ENCODE assay signal across 12 cellular contexts in the genomic region with DNA sequence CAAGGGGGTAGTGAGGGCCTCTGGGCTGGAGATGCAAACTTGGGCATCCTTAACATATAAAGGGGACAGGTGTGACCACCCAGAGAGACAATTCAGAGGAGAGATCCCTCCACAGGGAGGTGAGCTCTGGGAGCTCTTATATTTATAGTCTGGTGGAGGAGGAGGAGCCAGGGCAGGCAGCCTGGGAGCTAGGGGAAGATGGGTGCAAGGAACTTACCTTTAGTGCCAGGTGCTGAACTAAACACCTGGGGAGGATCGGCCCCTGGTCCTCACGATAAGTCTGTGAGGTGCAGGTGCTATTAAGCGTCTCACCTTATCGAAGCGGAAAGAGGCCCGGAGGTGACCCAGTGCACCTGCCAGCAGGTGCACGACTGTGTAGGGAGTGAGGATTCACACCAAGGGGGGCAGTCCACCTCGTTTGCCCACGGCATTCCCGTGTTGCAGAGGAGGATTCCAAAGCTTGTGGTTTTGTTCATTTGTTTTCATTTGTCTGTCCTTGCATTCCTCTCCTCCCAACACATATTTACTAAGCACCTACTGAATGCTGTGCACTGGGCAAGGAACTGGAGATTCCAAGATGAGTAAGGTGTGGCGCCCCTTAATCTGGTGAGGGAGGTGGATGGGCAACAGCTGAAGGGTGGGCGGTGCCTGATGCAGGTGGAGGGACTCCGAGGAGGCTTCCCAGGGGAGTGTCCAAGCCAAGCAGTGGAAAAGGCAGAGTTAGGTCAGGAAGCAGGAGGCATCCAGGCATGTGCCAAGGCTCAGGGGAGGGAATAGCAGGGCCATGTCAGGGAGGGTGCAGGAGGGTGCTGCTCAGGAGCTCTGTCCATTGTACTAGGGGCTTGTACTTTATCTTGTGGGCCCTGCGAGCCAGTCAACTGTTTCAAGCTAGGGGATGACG.
DNase-seq lines count a peak whose midpoint lies in the region; ATAC-seq, FAIRE-seq and TF ChIP-seq lines count a peak whose summit lies in the region.
"Had no signal": no experiment of that assay in that cellular context is flagged by ENCODE, and none has a peak within 500 bp of the region (broad histone marks: within the 10 kb centered on the region; RNA-seq: fewer than 3 reads in every experiment).

No MANE protein-coding gene starts in this region.

- peaks cover 32% of the 10 kb centered on the region for H3K4me1 ChIP-seq in BLaER1
- peaks cover 13 to 20% of the 10 kb centered on the region in 2 donors for H3K4me1 ChIP-seq in mucosa of rectum (ENCODE audit: control insufficient read depth in 2 of 2, insufficient read depth in 2 of 2, low read length in 2 of 2)

- peak overlapping the region; percentile 2; the same call in 1 of the 2 replicates for H3K9ac ChIP-seq in BLaER1
- H3K9ac ChIP-seq in mucosa of rectum (ENCODE audit: low read depth in 1 of 2, low read length in 2 of 2), result peak overlapping the region; percentile 14 to 28

- FAIRE-seq in urothelium cell line (lab: Jason Lieb, UNC), result no peak

- H3K9me3 ChIP-seq in BLaER1 (no peaks in the 10 kb centered on the region), mucosa of rectum (ENCODE audit: control insufficient read depth in 2 of 2, low read length in 2 of 2) (no peaks in the 10 kb centered on the region)

- TF ChIP-seq CTCF in coronary artery (IDR thresholded peaks at IDR 0.05), result no peak

- DNase-seq in NCI-H187 treated with DMSO at 0.1 percent for 48 hours (lab: John Stamatoyannopoulos, UW) (peak; percentile 68), coronary artery (ENCODE audit: low spot score) (no peak), NCI-H2107 treated with DMSO at 0.1 percent for 48 hours (lab: John Stamatoyannopoulos, UW; ENCODE audit: unreplicated experiment) (no peak), urothelium cell line (ENCODE audit: low spot score) (no peak), HuH-7 (ENCODE audit: low spot score) (no peak)
- DNase-seq: effector memory CD8-positive, alpha-beta T cell; mesendoderm; NCI-H1436 had no signal

- H3K27me3 ChIP-seq in BLaER1 (no peaks in the 10 kb centered on the region), mucosa of rectum (ENCODE audit: control insufficient read depth in 2 of 2, insufficient read depth in 2 of 2, low read length in 2 of 2) (no peaks in the 10 kb centered on the region)

- peak overlapping the region; percentile 55 for H3K4me2 ChIP-seq in BLaER1

- H3K27ac ChIP-seq in BLaER1 (no peak overlapping the region), coronary artery (peak overlapping the region; percentile 94 to 99), mucosa of rectum (ENCODE audit: low read depth in 2 of 2, low read length in 2 of 2) (peak overlapping the region; percentile 50 to 52)

- ATAC-seq in GM21390 (IDR thresholded peaks at IDR 0.05; ENCODE audit: unreplicated experiment), result no peak
- ATAC-seq: activated T-helper 17 cell treated with anti-CD3 and anti-CD28 coated beads, Interleukin-2, amount 50 U/mL, for 72 hours; effector memory CD8-positive, alpha-beta T cell had no signal

- peaks cover 99% of the 10 kb centered on the region for H4K20me1 ChIP-seq in BLaER1

- H3K36me3 ChIP-seq in BLaER1 (no peaks in the 10 kb centered on the region), mucosa of rectum (ENCODE audit: control insufficient read depth in 2 of 2, insufficient read depth in 2 of 2, low read length in 2 of 2) (peaks cover 0 to 5% of the 10 kb centered on the region in 2 donors)

- H3K4me3 ChIP-seq in BLaER1 (no peak overlapping the region), coronary artery (peak overlapping the region; percentile 40), mucosa of rectum (ENCODE audit: low read length in 2 of 2) (peak overlapping the region in 1 of 2 donors; percentile 7)
